8 cellular contexts compared by ENCODE assay signal in genomic region chr17:66540131-66540781, GRCh38.
A peak's percentile ranks its signal among the peaks of the same experiment; 100 is the strongest.
DNase-seq lines count a peak whose midpoint lies in the region; ATAC-seq, FAIRE-seq and TF ChIP-seq lines count a peak whose summit lies in the region.

No MANE protein-coding gene starts in this region.

- WGBS in H1 (ENCODE audit: extremely low coverage in 1 of 2, insufficient coverage in 1 of 2, insufficient read length in 1 of 2, insufficient replicate concordance in 2 of 2, low coverage in 1 of 2, low lambda C conversion rate in 2 of 2, missing lambda C conversion rate in 1 of 2), 2 experiments: 44% methylated on average over 16 of the region's 17 CpGs; no CpG with 5 or more reads in 1 of the 2 experiments

- no peak overlapping the region for H4K8ac ChIP-seq in H1 (ENCODE audit: extremely low read depth, insufficient read depth, low read length)

- H2AFZ ChIP-seq in H1 (ENCODE audit: low read length): peak overlapping the region; percentile 35; the same call in 1 of the 2 replicates

- peak overlapping the region; percentile 41 to 47; a peak in 3 of 4 replicates for H3K4me2 ChIP-seq in H1 (ENCODE audit: insufficient read depth in 1 of 2, low read depth in 2 of 2, low read length in 2 of 2)

- TF ChIP-seq RAD21 in H1 (IDR thresholded peaks at IDR 0.05 in 1 of 2, conservative IDR thresholded peaks at IDR 0.05 in 1 of 2; ENCODE audit: low read depth in 2 of 2, low read length in 2 of 2): no peak; a peak in 1 of 4 replicates

- no peak overlapping the region; the same call in 1 of the 2 replicates for H3K27ac ChIP-seq in H1 (ENCODE audit: low read depth, low read length)

- no peaks in the 10 kb centered on the region for H3K79me1 ChIP-seq in H1 (ENCODE audit: low read depth, low read length)

- H2BK120ac ChIP-seq in H1 (replicated peaks; ENCODE audit: low read depth, low read length): no peak overlapping the region

- H3K9me3 ChIP-seq in H1 (ENCODE audit: insufficient read depth in 2 of 2, low read depth in 1 of 2, low read length in 1 of 2): no peaks in the 10 kb centered on the region

- no peak overlapping the region for H3K9ac ChIP-seq in H1 (replicated peaks in 1 of 4; ENCODE audit: extremely low read depth in 1 of 4, low read depth in 3 of 4, low read length in 3 of 4)

- H3K4me1 ChIP-seq in H1 (replicated peaks in 1 of 4; ENCODE audit: control insufficient read depth in 3 of 4, insufficient read depth in 4 of 4, low read length in 3 of 4): peaks cover 2 to 15% (median 11%) of the 10 kb centered on the region in 4 experiments; a peak in 6 of 7 replicates

- H3K27me3 ChIP-seq in H1 (replicated peaks in 1 of 4; ENCODE audit: control insufficient read depth in 3 of 4, extremely low read depth in 1 of 4, insufficient read depth in 3 of 4, low read length in 3 of 4): no peaks in the 10 kb centered on the region

- POLR2A ChIA-PET in H1 (lab: Charles Lee; ENCODE audit: partially characterized antibody): interaction anchor here (1.4 to 2.0 kb wide), 2 partner anchors 8 to 59 kb away, joined by 3 to 6 read pairs; no protein-coding TSS in a partner anchor

- no peak overlapping the region for H4K91ac ChIP-seq in H1 (replicated peaks; ENCODE audit: insufficient read length, low read length)

- H3K4ac ChIP-seq in H1 (replicated peaks; ENCODE audit: insufficient read length, low read depth, low read length): no peak overlapping the region

- H3K79me2 ChIP-seq in H1 (ENCODE audit: control insufficient read depth in 1 of 2, insufficient read depth in 2 of 2, low read length in 2 of 2): no peaks in the 10 kb centered on the region

- H2BK15ac ChIP-seq in H1 (ENCODE audit: low read length): no peak overlapping the region

- no peaks in the 10 kb centered on the region for H3K23me2 ChIP-seq in H1 (ENCODE audit: low read depth, low read length)

- 0 out of 2 replicates have a peak overlapping the region, but pooled peaks have one; percentile 39 for H3K18ac ChIP-seq in H1 (ENCODE audit: extremely low read depth, low read length)

- ATAC-seq in HG02938 (IDR thresholded peaks at IDR 0.05; ENCODE audit: unreplicated experiment) (no peak), GM21360 (IDR thresholded peaks at IDR 0.05; ENCODE audit: unreplicated experiment) (no peak)

- H2BK12ac ChIP-seq in H1 (ENCODE audit: low read depth, low read length): 0 out of 2 replicates have a peak overlapping the region, but pooled peaks have one; percentile 19

- H2AK5ac ChIP-seq in H1 (ENCODE audit: low read depth, low read length): no peak overlapping the region

- no peak overlapping the region for H3K56ac ChIP-seq in H1 (replicated peaks; ENCODE audit: insufficient read length, low read depth, low read length)

- no peak overlapping the region for H4K5ac ChIP-seq in H1 (ENCODE audit: insufficient read length, low read depth, low read length)

- no peak for TF ChIP-seq POLR2A in H1 (IDR thresholded peaks at IDR 0.05; ENCODE audit: control extremely low read depth in 1 of 2, low read depth in 2 of 2, low read length in 2 of 2)

- H3K23ac ChIP-seq in H1 (ENCODE audit: insufficient read length): no peak overlapping the region

- FAIRE-seq in H1 (lab: Jason Lieb, UNC): no peak

- TF ChIP-seq CTCF in H1 (IDR thresholded peaks at IDR 0.05; ENCODE audit: control extremely low read depth in 1 of 3, insufficient read depth in 1 of 3, low read depth in 1 of 3, low read length in 3 of 3): no peak

- peak overlapping the region in 2 of 4 experiments; percentile 3 to 7; a peak in 3 of 8 replicates for H3K4me3 ChIP-seq in H1 (ENCODE audit: extremely low read depth in 1 of 4, insufficient read depth in 2 of 4, low read depth in 3 of 4, low read length in 4 of 4)

- H3K36me3 ChIP-seq in H1 (ENCODE audit: control insufficient read depth in 2 of 4, insufficient read depth in 4 of 4, low read length in 3 of 4): no peaks in the 10 kb centered on the region

- no peak for TF ChIP-seq EP300 in H1 (IDR thresholded peaks at IDR 0.05; ENCODE audit: borderline replicate concordance in 1 of 2, low read depth in 2 of 2, low read length in 2 of 2)

- CTCF ChIA-PET in H1 (lab: Charles Lee; ENCODE audit: partially characterized antibody): interaction anchor here (1.2 to 1.8 kb wide), 2 partner anchors 27 to 267 kb away, joined by 3 to 5 read pairs; no protein-coding TSS in a partner anchor

- H3K14ac ChIP-seq in H1 (ENCODE audit: insufficient read length): no peak overlapping the region

- H2BK20ac ChIP-seq in H1 (ENCODE audit: low read length): no peak overlapping the region

- no peak overlapping the region for H2BK5ac ChIP-seq in H1 (ENCODE audit: low read depth, low read length)

- no peaks in the 10 kb centered on the region for H4K20me1 ChIP-seq in H1 (replicated peaks in 1 of 2; ENCODE audit: control insufficient read depth in 1 of 2, insufficient read depth in 2 of 2, low read length in 2 of 2)

- peak; percentile 76 for DNase-seq in A172 (ENCODE audit: low spot score)
- peak; percentile 94 for DNase-seq in LHCN-M2 (ENCODE audit: low read depth)
- peak in 1 of 2 experiments; percentile 59 for DNase-seq in H1 (ENCODE audit: low read depth in 1 of 2, low spot score in 2 of 2)
- DNase-seq in midbrain (lab: John Stamatoyannopoulos, UW): peak; percentile 95
- DNase-seq in germinal center (ENCODE audit: low spot score): no peak
- DNase-seq in DMS53 treated with DMSO at 0.1 percent for 48 hours (lab: John Stamatoyannopoulos, UW; ENCODE audit: unreplicated experiment): no peak

TF ChIP-seq in H1, 55 proteins besides CTCF, POLR2A, EP300 and RAD21:
- TF ChIP-seq POU5F1 (IDR thresholded peaks at IDR 0.05; ENCODE audit: low read depth, low read length) (no peak), RBBP5 (IDR thresholded peaks at IDR 0.05; ENCODE audit: borderline replicate concordance, low read depth, low read length) (peak; percentile 52; the same call in 1 of the 2 replicates), EGR1 (IDR thresholded peaks at IDR 0.05; ENCODE audit: borderline replicate concordance, low read depth, low read length) (peak; percentile 31; the same call in 1 of the 2 replicates), ASH2L (IDR thresholded peaks at IDR 0.05; ENCODE audit: low read length) (peak; percentile 85), TCF12 (IDR thresholded peaks at IDR 0.05; ENCODE audit: low read depth, low read length) (0 out of 2 replicates have a peak, but pooled peaks have one; percentile 43), CHD2 (IDR thresholded peaks at IDR 0.05; ENCODE audit: low read length) (no peak), HDAC2 (IDR thresholded peaks at IDR 0.05; ENCODE audit: borderline replicate concordance in 1 of 2, low read depth in 2 of 2, low read length in 2 of 2) (no peak)

Comparison
In these comparisons a context has a peak if more than half of its experiments do, and no peak if none do; other contexts are left out.
1. DNase-seq: peak in A172 (single experiment), LHCN-M2 (single experiment) and midbrain (single experiment); none in germinal center (single experiment) and DMS53 treated with DMSO at 0.1 percent for 48 hours (single experiment).